Comparison of ENCODE assay signal across 8 cellular contexts in genomic region chr12:122225683-122226365, GRCh38. TPM values are rescaled to one million over a fixed set of nuclear protein-coding genes. Genes with fewer than 3 reads are reported as not detected.
DNase-seq lines count a peak whose midpoint lies in the region; ATAC-seq, FAIRE-seq and TF ChIP-seq lines count a peak whose summit lies in the region.

Gene DIABLO, minus strand, starts transcription at chr12:122226052. Its CDS starts 38 bp downstream, at chr12:122226014.

- H3K27ac Mint-ChIP-seq in chondrocyte (ENCODE audit: unreplicated experiment), result peak within 1 kb of the TSS; percentile 99

- DNase-seq in AML-193 (lab: John Stamatoyannopoulos, UW) (peak; percentile 92 to 98), NCI-H510A treated with DMSO at 0.1 percent for 48 hours (lab: John Stamatoyannopoulos, UW) (peak; percentile 99), chondrocyte (ENCODE audit: low spot score) (peak; percentile 100), kidney (peak; percentile 100)
- DNase-seq in activated CD4-positive, alpha-beta T cell treated with anti-CD3 and anti-CD28 coated beads for 24 hours (ENCODE audit: low read depth in 2 of 2), result peak; percentile 99
- peak; percentile 100 for DNase-seq in stimulated activated CD4-positive, alpha-beta T cell treated with anti-CD3 and anti-CD28 coated beads, Interleukin-15, amount 100 ng/mL, for 24 hours

- no peak for TF ChIP-seq CTCF in chondrocyte (IDR thresholded peaks at IDR 0.05)
- no peak for TF ChIP-seq CTCF in kidney (IDR thresholded peaks at IDR 0.05; ENCODE audit: borderline replicate concordance, extremely low read depth, insufficient read depth)

- intact Hi-C loops in kidney (cut with DNase I), result no loop called here

- peak within 1 kb of the TSS; percentile 92 to 93 for H3K27ac ChIP-seq in kidney (ENCODE audit: low read depth in 2 of 2, low read length in 2 of 2)

- peak within 1 kb of the TSS; percentile 96 for H3K4me3 Mint-ChIP-seq in chondrocyte (ENCODE audit: unreplicated experiment)

- peak within 1 kb of the TSS; percentile 87 to 93 for H3K9ac ChIP-seq in kidney (ENCODE audit: low read length in 2 of 2)

- no peaks in the 10 kb centered on the region for H3K27me3 Mint-ChIP-seq in chondrocyte (ENCODE audit: low read depth)

- peak; percentile 93 for ATAC-seq in HG03439 (IDR thresholded peaks at IDR 0.05; ENCODE audit: unreplicated experiment)

- no peaks in the 10 kb centered on the region for H3K9me3 Mint-ChIP-seq in chondrocyte (ENCODE audit: low read depth)

- H3K9me3 ChIP-seq in kidney (ENCODE audit: control insufficient read depth in 1 of 2, low read length in 2 of 2), result no peaks in the 10 kb centered on the region

- peaks cover 0 to 15% of the 10 kb centered on the region in 2 donors for H3K4me1 ChIP-seq in kidney (ENCODE audit: control insufficient read depth in 1 of 2, insufficient read depth in 1 of 2, low read depth in 1 of 2, low read length in 2 of 2)

- TF ChIP-seq POLR2A in GM19193 (IDR thresholded peaks at IDR 0.05; ENCODE audit: extremely low read depth, insufficient read depth, insufficient read length), result peak; percentile 99

- peaks cover 33% of the 10 kb centered on the region for H3K4me1 Mint-ChIP-seq in chondrocyte (ENCODE audit: low read depth)

- peaks cover 8 to 43% of the 10 kb centered on the region in 2 donors for H3K36me3 ChIP-seq in kidney (ENCODE audit: control insufficient read depth in 1 of 2, insufficient read depth in 2 of 2, low read length in 2 of 2)

- FAIRE-seq in kidney (lab: Jason Lieb, UNC), result peak; percentile 97

- H3K4me3 ChIP-seq in kidney (ENCODE audit: low read length in 2 of 2), result peak within 1 kb of the TSS; percentile 92

- H3K36me3 Mint-ChIP-seq in chondrocyte (ENCODE audit: low read depth), result peaks cover 8% of the 10 kb centered on the region

RNA-seq across cellular contexts. Expression of gene DIABLO, which starts in this region (rescaled TPM):
- total RNA-seq in chondrocyte (47.7 to 51.1 TPM (median 49.9 TPM) in 3 replicates), kidney (43.7 TPM)
- 97.7 TPM for polyA plus RNA-seq in kidney (ENCODE audit: insufficient read depth, low read depth, low replicate concordance)

Comparison
In these comparisons a context has a peak if more than half of its experiments do, and no peak if none do; other contexts are left out.
1. Peak in every context shown above with its lines: DNase-seq, ATAC-seq, H3K4me3 ChIP-seq and H3K27ac ChIP-seq.